In the genomic region with DNA sequence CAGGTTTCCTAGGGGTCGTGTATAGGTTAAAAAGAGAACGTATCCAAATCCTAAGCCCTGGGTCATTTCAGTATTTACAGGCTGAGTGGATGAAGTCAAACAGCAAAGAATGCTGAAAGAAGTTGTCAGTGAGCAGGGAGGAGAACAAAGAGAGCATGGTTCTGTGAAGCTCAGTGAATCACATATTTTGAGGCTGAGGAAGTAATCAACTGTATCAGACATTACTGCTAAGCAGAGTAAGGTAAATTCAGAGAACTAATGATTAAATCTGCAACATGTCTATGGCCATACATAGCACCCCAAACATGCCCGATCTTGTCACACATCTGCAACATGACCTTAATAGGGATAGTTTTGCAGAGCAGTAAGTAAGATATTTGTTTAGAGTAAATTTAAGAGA, we compare ENCODE assay signal across 1 cellular context.
TF ChIP-seq lines count a peak whose summit lies in the region.

No MANE protein-coding gene starts in this region.

TF ChIP-seq in H1, 55 proteins besides CTCF, POLR2A, EP300 and RAD21:
- TF ChIP-seq, protein P1, sequence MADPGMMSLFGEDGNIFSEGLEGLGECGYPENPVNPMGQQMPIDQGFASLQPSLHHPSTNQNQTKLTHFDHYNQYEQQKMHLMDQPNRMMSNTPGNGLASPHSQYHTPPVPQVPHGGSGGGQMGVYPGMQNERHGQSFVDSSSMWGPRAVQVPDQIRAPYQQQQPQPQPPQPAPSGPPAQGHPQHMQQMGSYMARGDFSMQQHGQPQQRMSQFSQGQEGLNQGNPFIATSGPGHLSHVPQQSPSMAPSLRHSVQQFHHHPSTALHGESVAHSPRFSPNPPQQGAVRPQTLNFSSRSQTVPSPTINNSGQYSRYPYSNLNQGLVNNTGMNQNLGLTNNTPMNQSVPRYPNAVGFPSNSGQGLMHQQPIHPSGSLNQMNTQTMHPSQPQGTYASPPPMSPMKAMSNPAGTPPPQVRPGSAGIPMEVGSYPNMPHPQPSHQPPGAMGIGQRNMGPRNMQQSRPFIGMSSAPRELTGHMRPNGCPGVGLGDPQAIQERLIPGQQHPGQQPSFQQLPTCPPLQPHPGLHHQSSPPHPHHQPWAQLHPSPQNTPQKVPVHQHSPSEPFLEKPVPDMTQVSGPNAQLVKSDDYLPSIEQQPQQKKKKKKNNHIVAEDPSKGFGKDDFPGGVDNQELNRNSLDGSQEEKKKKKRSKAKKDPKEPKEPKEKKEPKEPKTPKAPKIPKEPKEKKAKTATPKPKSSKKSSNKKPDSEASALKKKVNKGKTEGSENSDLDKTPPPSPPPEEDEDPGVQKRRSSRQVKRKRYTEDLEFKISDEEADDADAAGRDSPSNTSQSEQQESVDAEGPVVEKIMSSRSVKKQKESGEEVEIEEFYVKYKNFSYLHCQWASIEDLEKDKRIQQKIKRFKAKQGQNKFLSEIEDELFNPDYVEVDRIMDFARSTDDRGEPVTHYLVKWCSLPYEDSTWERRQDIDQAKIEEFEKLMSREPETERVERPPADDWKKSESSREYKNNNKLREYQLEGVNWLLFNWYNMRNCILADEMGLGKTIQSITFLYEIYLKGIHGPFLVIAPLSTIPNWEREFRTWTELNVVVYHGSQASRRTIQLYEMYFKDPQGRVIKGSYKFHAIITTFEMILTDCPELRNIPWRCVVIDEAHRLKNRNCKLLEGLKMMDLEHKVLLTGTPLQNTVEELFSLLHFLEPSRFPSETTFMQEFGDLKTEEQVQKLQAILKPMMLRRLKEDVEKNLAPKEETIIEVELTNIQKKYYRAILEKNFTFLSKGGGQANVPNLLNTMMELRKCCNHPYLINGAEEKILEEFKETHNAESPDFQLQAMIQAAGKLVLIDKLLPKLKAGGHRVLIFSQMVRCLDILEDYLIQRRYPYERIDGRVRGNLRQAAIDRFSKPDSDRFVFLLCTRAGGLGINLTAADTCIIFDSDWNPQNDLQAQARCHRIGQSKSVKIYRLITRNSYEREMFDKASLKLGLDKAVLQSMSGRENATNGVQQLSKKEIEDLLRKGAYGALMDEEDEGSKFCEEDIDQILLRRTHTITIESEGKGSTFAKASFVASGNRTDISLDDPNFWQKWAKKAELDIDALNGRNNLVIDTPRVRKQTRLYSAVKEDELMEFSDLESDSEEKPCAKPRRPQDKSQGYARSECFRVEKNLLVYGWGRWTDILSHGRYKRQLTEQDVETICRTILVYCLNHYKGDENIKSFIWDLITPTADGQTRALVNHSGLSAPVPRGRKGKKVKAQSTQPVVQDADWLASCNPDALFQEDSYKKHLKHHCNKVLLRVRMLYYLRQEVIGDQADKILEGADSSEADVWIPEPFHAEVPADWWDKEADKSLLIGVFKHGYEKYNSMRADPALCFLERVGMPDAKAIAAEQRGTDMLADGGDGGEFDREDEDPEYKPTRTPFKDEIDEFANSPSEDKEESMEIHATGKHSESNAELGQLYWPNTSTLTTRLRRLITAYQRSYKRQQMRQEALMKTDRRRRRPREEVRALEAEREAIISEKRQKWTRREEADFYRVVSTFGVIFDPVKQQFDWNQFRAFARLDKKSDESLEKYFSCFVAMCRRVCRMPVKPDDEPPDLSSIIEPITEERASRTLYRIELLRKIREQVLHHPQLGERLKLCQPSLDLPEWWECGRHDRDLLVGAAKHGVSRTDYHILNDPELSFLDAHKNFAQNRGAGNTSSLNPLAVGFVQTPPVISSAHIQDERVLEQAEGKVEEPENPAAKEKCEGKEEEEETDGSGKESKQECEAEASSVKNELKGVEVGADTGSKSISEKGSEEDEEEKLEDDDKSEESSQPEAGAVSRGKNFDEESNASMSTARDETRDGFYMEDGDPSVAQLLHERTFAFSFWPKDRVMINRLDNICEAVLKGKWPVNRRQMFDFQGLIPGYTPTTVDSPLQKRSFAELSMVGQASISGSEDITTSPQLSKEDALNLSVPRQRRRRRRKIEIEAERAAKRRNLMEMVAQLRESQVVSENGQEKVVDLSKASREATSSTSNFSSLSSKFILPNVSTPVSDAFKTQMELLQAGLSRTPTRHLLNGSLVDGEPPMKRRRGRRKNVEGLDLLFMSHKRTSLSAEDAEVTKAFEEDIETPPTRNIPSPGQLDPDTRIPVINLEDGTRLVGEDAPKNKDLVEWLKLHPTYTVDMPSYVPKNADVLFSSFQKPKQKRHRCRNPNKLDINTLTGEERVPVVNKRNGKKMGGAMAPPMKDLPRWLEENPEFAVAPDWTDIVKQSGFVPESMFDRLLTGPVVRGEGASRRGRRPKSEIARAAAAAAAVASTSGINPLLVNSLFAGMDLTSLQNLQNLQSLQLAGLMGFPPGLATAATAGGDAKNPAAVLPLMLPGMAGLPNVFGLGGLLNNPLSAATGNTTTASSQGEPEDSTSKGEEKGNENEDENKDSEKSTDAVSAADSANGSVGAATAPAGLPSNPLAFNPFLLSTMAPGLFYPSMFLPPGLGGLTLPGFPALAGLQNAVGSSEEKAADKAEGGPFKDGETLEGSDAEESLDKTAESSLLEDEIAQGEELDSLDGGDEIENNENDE (IDR thresholded peaks at IDR 0.05; ENCODE audit: insufficient replicate concordance, low read length) = no peak
- TF ChIP-seq KDM4A (IDR thresholded peaks at IDR 0.05; ENCODE audit: low read depth, low read length, severe bottlenecking) (no peak), SP4 (IDR thresholded peaks at IDR 0.05; ENCODE audit: low read length) (no peak), CREB1 (IDR thresholded peaks at IDR 0.05) (no peak), SIRT6 (IDR thresholded peaks at IDR 0.05; ENCODE audit: low read length) (no peak), CHD1 (IDR thresholded peaks at IDR 0.05; ENCODE audit: low read depth, low read length) (no peak), PHF8 (conservative IDR thresholded peaks at IDR 0.05; ENCODE audit: low read depth, low read length) (no peak), TAF1 (IDR thresholded peaks at IDR 0.05; ENCODE audit: low read depth, low read length) (no peak), CEBPB (IDR thresholded peaks at IDR 0.05; ENCODE audit: low read depth, low read length) (no peak), BCL11A (IDR thresholded peaks at IDR 0.05; ENCODE audit: low read depth in 2 of 2, low read length in 2 of 2) (no peak), NANOG (IDR thresholded peaks at IDR 0.05; ENCODE audit: insufficient read depth, low read depth, low read length, poor library complexity, severe bottlenecking) (no peak), FOSL1 (IDR thresholded peaks at IDR 0.05; ENCODE audit: insufficient read depth, low read depth, low read length) (no peak), JUND (IDR thresholded peaks at IDR 0.05; ENCODE audit: low read length) (no peak), KDM5A (IDR thresholded peaks at IDR 0.05; ENCODE audit: low read length) (no peak), POLR2AphosphoS5 (IDR thresholded peaks at IDR 0.05; ENCODE audit: low read depth, low read length) (no peak)
- TF ChIP-seq, protein P2, sequence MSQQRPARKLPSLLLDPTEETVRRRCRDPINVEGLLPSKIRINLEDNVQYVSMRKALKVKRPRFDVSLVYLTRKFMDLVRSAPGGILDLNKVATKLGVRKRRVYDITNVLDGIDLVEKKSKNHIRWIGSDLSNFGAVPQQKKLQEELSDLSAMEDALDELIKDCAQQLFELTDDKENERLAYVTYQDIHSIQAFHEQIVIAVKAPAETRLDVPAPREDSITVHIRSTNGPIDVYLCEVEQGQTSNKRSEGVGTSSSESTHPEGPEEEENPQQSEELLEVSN (IDR thresholded peaks at IDR 0.05) = no peak
- TF ChIP-seq, protein P3, sequence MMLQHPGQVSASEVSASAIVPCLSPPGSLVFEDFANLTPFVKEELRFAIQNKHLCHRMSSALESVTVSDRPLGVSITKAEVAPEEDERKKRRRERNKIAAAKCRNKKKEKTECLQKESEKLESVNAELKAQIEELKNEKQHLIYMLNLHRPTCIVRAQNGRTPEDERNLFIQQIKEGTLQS (IDR thresholded peaks at IDR 0.05; ENCODE audit: insufficient read depth, low read depth, low read length) = no peak
